ENCODE assay signal across 1 cellular context in genomic region chr12:57518920-57519757, GRCh38.
TF ChIP-seq lines count a peak whose summit lies in the region.

No MANE protein-coding gene starts in this region.

TF ChIP-seq in H1, 55 proteins besides CTCF, POLR2A, EP300 and RAD21:
- TF ChIP-seq SIX5 (IDR thresholded peaks at IDR 0.05; ENCODE audit: low read depth, low read length) (no peak), POLR2AphosphoS5 (IDR thresholded peaks at IDR 0.05; ENCODE audit: low read depth, low read length) (0 out of 2 replicates have a peak, but pooled peaks have one; percentile 12)
